ENCODE assay signal across 10 cellular contexts in genomic region chr20:50655325-50655880, GRCh38. TPM values are rescaled to one million over a fixed set of nuclear protein-coding genes. Genes with fewer than 3 reads are reported as not detected.
DNase-seq lines count a peak whose midpoint lies in the region; ATAC-seq and TF ChIP-seq lines count a peak whose summit lies in the region.
"Had no signal": no experiment of that assay in that cellular context is flagged by ENCODE, and none has a peak within 500 bp of the region (broad histone marks: within the 10 kb centered on the region; RNA-seq: fewer than 3 reads in every experiment).

No MANE protein-coding gene starts in this region.

- H3K27ac Mint-ChIP-seq in type B pancreatic cell, result peak overlapping the region; percentile 80

- peaks cover 27% of the 10 kb centered on the region for H3K4me1 Mint-ChIP-seq in type B pancreatic cell (ENCODE audit: unreplicated experiment)

- no peaks in the 10 kb centered on the region for H3K27me3 Mint-ChIP-seq in type B pancreatic cell

- no peaks in the 10 kb centered on the region for H3K9me3 Mint-ChIP-seq in type B pancreatic cell

- H3K4me3 Mint-ChIP-seq in type B pancreatic cell, result peak overlapping the region; percentile 56

- DNase-seq in DMS79 treated with DMSO at 0.1 percent for 48 hours (lab: John Stamatoyannopoulos, UW), result peak; percentile 14
- no peak for DNase-seq in DMS79 (lab: John Stamatoyannopoulos, UW)
- peak; percentile 86 for DNase-seq in dedifferentiated amniotic fluid mesenchymal stem cell (ENCODE audit: extremely low spot score)
- peak; percentile 51 for DNase-seq in medulla oblongata (ENCODE audit: extremely low spot score)
- DNase-seq in type B pancreatic cell (ENCODE audit: extremely low spot score, unreplicated experiment), result no peak
- no peak for DNase-seq in occipital lobe (lab: John Stamatoyannopoulos, UW)
- DNase-seq: 8988T, NCI-H2081 had no signal

- ATAC-seq in GM18498 (IDR thresholded peaks at IDR 0.05; ENCODE audit: unreplicated experiment) (no peak), HG02610 (IDR thresholded peaks at IDR 0.05; ENCODE audit: unreplicated experiment) (no peak)

- TF ChIP-seq CTCF in type B pancreatic cell (conservative IDR thresholded peaks at IDR 0.05), result no peak

- H3K36me3 Mint-ChIP-seq in type B pancreatic cell, result no peaks in the 10 kb centered on the region

RNA-seq across cellular contexts. Expression of gene RIPOR3, which starts 35.9 kb away (rescaled TPM):
- total RNA-seq in type B pancreatic cell (ENCODE audit: low replicate concordance) (1.9 and 5.1 TPM in 2 replicates), occipital lobe (1.7 TPM)

Comparison
In these comparisons a context has a peak if more than half of its experiments do, and no peak if none do; other contexts are left out.
1. DNase-seq: peak in DMS79 treated with DMSO at 0.1 percent for 48 hours (single experiment), dedifferentiated amniotic fluid mesenchymal stem cell (single experiment) and medulla oblongata (single experiment); none in DMS79 (single experiment), type B pancreatic cell (single experiment) and occipital lobe (single experiment).